Comparison of ENCODE assay signal across 8 cellular contexts in the genomic region with DNA sequence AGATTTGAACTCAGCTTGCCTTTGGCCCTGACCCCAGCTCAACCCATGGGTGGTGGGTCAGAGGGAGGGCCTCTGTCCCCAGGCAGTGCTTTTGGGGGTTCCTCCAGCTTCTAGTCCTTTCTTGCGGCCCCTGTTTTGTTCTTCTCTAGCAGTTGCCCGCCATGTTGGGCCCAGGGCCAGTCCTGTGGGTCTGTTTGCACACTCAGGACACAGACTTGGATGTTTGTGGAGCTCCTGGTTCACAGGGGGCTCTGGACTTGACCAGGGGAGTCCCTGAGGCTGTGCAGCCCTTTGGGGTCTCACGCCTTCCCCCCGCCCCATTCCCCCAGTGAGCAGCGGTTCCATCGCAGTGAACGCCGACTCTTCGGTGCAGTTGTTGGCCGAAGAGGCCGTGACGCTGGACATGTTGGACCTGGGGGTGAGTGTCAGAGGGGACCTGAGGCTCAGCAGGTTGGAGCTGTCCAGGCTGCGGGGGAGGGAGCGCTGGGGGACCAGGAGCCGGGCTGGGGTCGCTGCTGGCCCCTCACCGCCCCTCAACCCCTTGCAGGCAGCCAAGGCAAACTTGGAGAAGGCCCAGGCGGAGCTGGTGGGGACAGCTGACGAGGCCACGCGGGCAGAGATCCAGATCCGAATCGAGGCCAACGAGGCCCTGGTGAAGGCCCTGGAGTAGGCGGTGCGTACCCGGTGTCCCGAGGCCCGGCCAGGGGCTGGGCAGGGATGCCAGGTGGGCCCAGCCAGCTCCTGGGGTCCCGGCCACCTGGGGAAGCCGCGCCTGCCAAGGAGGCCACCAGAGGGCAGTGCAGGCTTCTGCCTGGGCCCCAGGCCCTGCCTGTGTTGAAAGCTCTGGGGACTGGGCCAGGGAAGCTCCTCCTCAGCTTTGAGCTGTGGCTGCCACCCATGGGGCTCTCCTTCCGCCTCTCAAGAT. TPM values are rescaled to one million over a fixed set of nuclear protein-coding genes. Genes with fewer than 3 reads are reported as not detected.
DNase-seq lines count a peak whose midpoint lies in the region; ATAC-seq and TF ChIP-seq lines count a peak whose summit lies in the region.

No MANE protein-coding gene starts in this region.

- CTCF ChIA-PET in activated B cell treated with CpG ODN at 0.5 μM for 24 hours (lab: Charles Lee), result interaction anchor here (0.6 to 6.1 kb wide), 28 partner anchors 9 to 334 kb away, joined by 3 to 540 read pairs (median 5); a partner anchor contains a TSS

- no peaks in the 10 kb centered on the region for H3K27me3 Mint-ChIP-seq in activated B cell treated with CpG ODN at 0.5 μM for 24 hours

- intact Hi-C loops in activated B cell treated with CpG ODN at 0.5 μM for 24 hours (cut with micrococcal nuclease), result loop anchor here (1.0 to 10.0 kb wide), 3 partner anchors 22 to 579 kb away; a partner anchor contains a TSS

- H3K27ac Mint-ChIP-seq in activated B cell treated with CpG ODN at 0.5 μM for 24 hours, result peak overlapping the region; percentile 93

- H3K36me3 Mint-ChIP-seq in activated B cell treated with CpG ODN at 0.5 μM for 24 hours (ENCODE audit: low read depth), result peaks cover 2% of the 10 kb centered on the region

- peak overlapping the region; percentile 78 for H3K4me3 Mint-ChIP-seq in activated B cell treated with CpG ODN at 0.5 μM for 24 hours

- DNase-seq in NCI-H146 (lab: John Stamatoyannopoulos, UW) (peak; percentile 37), NCI-H146 treated with DMSO at 0.1 percent for 48 hours (lab: John Stamatoyannopoulos, UW; ENCODE audit: unreplicated experiment) (no peak), NCI-H1694 (lab: John Stamatoyannopoulos, UW) (peak; percentile 45), activated B cell treated with CpG ODN at 0.5 μM for 24 hours (peak; percentile 88), cardiac fibroblast (ENCODE audit: low read depth in 2 of 2) (peak; percentile 85 to 90), kidney glomerular epithelial cell (lab: John Stamatoyannopoulos, UW) (peak; percentile 63)
- peak; percentile 73 to 77 for DNase-seq in stimulated activated CD4-positive, alpha-beta T cell treated with anti-CD3 and anti-CD28 coated beads, Interleukin-1b, Interleukin-23, amount 100 ng/mL, for 1 hour (ENCODE audit: low read depth in 2 of 2)

- no peak for TF ChIP-seq CTCF in activated B cell treated with CpG ODN at 0.5 μM for 24 hours (IDR thresholded peaks at IDR 0.05)
- peak; percentile 89 for TF ChIP-seq CTCF in cardiac fibroblast (IDR thresholded peaks at IDR 0.05; ENCODE audit: low read depth, low read length)

- H3K9me3 Mint-ChIP-seq in activated B cell treated with CpG ODN at 0.5 μM for 24 hours, result no peaks in the 10 kb centered on the region

- POLR2A ChIA-PET in activated B cell treated with CpG ODN at 0.5 μM for 24 hours (lab: Charles Lee), result interaction anchor here (0.6 to 10.1 kb wide), 18 partner anchors 9 to 304 kb away, joined by 3 to 824 read pairs (median 6); a partner anchor contains a TSS

- ATAC-seq in activated B cell treated with CpG ODN at 0.5 μM for 24 hours (ENCODE audit: low read depth) (peak; percentile 53), HG03342 (IDR thresholded peaks at IDR 0.05; ENCODE audit: unreplicated experiment) (no peak)

- peaks cover 44% of the 10 kb centered on the region for H3K4me1 Mint-ChIP-seq in activated B cell treated with CpG ODN at 0.5 μM for 24 hours

- H3K4me3 ChIP-seq in cardiac fibroblast (replicated peaks in 1 of 2; ENCODE audit: low read depth in 2 of 2, low read length in 2 of 2), result no peak overlapping the region

RNA-seq across cellular contexts. Expression of a gene that starts 2.5 kb away (rescaled TPM):
- 172 and 185 TPM in 2 replicates for total RNA-seq in activated B cell treated with CpG ODN at 0.5 μM for 24 hours

RNA-seq across cellular contexts. Expression of a gene that starts 4.4 kb away (rescaled TPM):
- total RNA-seq in activated B cell treated with CpG ODN at 0.5 μM for 24 hours, result 64.5 and 68.4 TPM in 2 replicates

RNA-seq across cellular contexts. Expression of a gene that starts 6.2 kb away (rescaled TPM):
- total RNA-seq in activated B cell treated with CpG ODN at 0.5 μM for 24 hours, result 0.29 and 0.64 TPM in 2 replicates

RNA-seq across cellular contexts. Expression of a gene that starts 25.1 kb away (rescaled TPM):
- 399 and 400 TPM in 2 replicates for total RNA-seq in activated B cell treated with CpG ODN at 0.5 μM for 24 hours

RNA-seq across cellular contexts. Expression of a gene that starts 31.3 kb away (rescaled TPM):
- 47.9 and 52.0 TPM in 2 replicates for total RNA-seq in activated B cell treated with CpG ODN at 0.5 μM for 24 hours
